Comparison of ENCODE assay signal across 2 cellular contexts in the genomic region with DNA sequence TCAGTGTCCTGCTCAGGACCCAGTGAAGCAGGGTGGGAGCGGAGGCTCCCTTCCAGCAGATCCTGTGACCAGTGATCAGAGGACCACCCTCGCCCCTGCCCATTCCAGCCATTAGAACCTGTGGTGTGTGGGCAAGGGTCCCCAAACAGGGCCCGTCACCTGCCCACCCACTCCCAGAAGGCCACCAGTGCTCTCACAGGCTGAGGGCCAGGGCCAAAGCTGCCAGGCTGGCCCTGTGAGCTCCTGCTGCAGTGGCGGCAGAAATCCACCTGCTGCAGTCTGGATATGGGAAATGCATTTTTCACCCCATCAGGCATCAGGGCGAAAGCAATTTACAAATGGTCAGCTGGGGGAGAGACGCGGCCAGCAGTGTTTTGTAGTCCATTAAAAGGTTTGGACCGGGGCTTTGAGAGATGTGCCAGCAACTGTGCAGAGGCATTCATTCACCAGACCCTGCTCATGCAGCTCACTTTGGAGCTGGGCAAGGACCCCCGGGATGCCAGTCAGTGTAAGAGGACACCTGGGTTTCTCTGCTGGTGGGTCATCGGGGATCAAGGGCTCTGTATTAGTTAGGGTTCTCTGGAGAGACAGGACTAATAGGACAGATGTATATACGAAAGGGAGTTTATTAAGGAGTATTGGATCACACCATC.
TF ChIP-seq lines count a peak whose summit lies in the region.

No MANE protein-coding gene starts in this region.

TF ChIP-seq in SK-N-SH, 30 proteins besides CTCF, POLR2A, EP300 and RAD21 (continued from another document):
- TF ChIP-seq, protein P1, sequence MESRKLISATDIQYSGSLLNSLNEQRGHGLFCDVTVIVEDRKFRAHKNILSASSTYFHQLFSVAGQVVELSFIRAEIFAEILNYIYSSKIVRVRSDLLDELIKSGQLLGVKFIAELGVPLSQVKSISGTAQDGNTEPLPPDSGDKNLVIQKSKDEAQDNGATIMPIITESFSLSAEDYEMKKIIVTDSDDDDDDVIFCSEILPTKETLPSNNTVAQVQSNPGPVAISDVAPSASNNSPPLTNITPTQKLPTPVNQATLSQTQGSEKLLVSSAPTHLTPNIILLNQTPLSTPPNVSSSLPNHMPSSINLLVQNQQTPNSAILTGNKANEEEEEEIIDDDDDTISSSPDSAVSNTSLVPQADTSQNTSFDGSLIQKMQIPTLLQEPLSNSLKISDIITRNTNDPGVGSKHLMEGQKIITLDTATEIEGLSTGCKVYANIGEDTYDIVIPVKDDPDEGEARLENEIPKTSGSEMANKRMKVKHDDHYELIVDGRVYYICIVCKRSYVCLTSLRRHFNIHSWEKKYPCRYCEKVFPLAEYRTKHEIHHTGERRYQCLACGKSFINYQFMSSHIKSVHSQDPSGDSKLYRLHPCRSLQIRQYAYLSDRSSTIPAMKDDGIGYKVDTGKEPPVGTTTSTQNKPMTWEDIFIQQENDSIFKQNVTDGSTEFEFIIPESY (IDR thresholded peaks at IDR 0.05; ENCODE audit: borderline replicate concordance, low read depth) = no peak
- no peak for TF ChIP-seq MAX (IDR thresholded peaks at IDR 0.05; ENCODE audit: low read depth)

TF ChIP-seq in SK-N-SH treated with all-trans-retinoic acid at 6 μM for 48 hours, 23 proteins besides CTCF, POLR2A, EP300 and RAD21 (continued from another document):
- TF ChIP-seq TSHZ2 (CRISPR knock-in tag; IDR thresholded peaks at IDR 0.05) (no peak), CREB5 (CRISPR knock-in tag; IDR thresholded peaks at IDR 0.05; ENCODE audit: low read depth) (no peak), TCF4 (CRISPR knock-in tag; IDR thresholded peaks at IDR 0.05; ENCODE audit: borderline replicate concordance) (no peak), SNAI2 (CRISPR knock-in tag; IDR thresholded peaks at IDR 0.05) (no peak), GLIS3 (CRISPR knock-in tag; IDR thresholded peaks at IDR 0.05) (no peak), PPARA (CRISPR knock-in tag; IDR thresholded peaks at IDR 0.05; ENCODE audit: borderline replicate concordance) (no peak), ISL1 (CRISPR knock-in tag; IDR thresholded peaks at IDR 0.05) (no peak), ZFP3 (CRISPR knock-in tag; IDR thresholded peaks at IDR 0.05) (no peak), CSDC2 (CRISPR knock-in tag; IDR thresholded peaks at IDR 0.05) (no peak), POU6F1 (CRISPR knock-in tag; IDR thresholded peaks at IDR 0.05; ENCODE audit: borderline replicate concordance, low read depth) (no peak), TOX (CRISPR knock-in tag; IDR thresholded peaks at IDR 0.05; ENCODE audit: borderline replicate concordance) (no peak), ZNF565 (CRISPR knock-in tag; conservative IDR thresholded peaks at IDR 0.05; ENCODE audit: low read depth) (no peak), ESRRG (CRISPR knock-in tag; IDR thresholded peaks at IDR 0.05) (no peak), ZC3H10 (CRISPR knock-in tag; IDR thresholded peaks at IDR 0.05) (no peak), RARB (CRISPR knock-in tag; IDR thresholded peaks at IDR 0.05) (no peak), ZNF70 (CRISPR knock-in tag; IDR thresholded peaks at IDR 0.05) (no peak), ZFP30 (CRISPR knock-in tag; IDR thresholded peaks at IDR 0.05) (no peak), PATZ1 (CRISPR knock-in tag; IDR thresholded peaks at IDR 0.05; ENCODE audit: borderline replicate concordance) (no peak)
